ENCODE assay signal across 26 cellular contexts in genomic region chr20:46484954-46485353, GRCh38. TPM values are rescaled to one million over a fixed set of nuclear protein-coding genes. Genes with fewer than 3 reads are reported as not detected.
"Had no signal": no experiment of that assay in that cellular context is flagged by ENCODE, and none has a peak within 500 bp of the region (broad histone marks: within the 10 kb centered on the region; RNA-seq: fewer than 3 reads in every experiment).

No MANE protein-coding gene starts in this region.

- H3K4me3 Mint-ChIP-seq: activated CD4-positive, alpha-beta memory T cell treated with anti-CD3 and anti-CD28 coated beads for 36 hours; activated CD4-positive, alpha-beta T cell treated with anti-CD3 and anti-CD28 coated beads, Interleukin-2, amount 10 ng/mL, durations not matched to agents 7 days and 5 days; activated naive CD8-positive, alpha-beta T cell treated with anti-CD3 and anti-CD28 coated beads, Interleukin-2, amount 50 U/mL, for 24 hours; activated T-cell treated with anti-CD3 and anti-CD28 coated beads, Interleukin-2, amount 50 U/mL, for 4 hours; T-helper 17 cell had no signal

- H3K27ac ChIP-seq: ascending aorta, body of pancreas, cardiac muscle cell, SJSA1 had no signal

- H3K27ac Mint-ChIP-seq: activated CD4-positive, alpha-beta memory T cell treated with anti-CD3 and anti-CD28 coated beads for 36 hours; activated CD4-positive, alpha-beta T cell treated with anti-CD3 and anti-CD28 coated beads, Interleukin-2, amount 10 ng/mL, durations not matched to agents 7 days and 5 days; activated naive CD4-positive, alpha-beta T cell treated with anti-CD3 and anti-CD28 coated beads, Interleukin-2, amount 50 U/mL, for 72 hours; activated naive CD8-positive, alpha-beta T cell treated with anti-CD3 and anti-CD28 coated beads, Interleukin-2, amount 50 U/mL, for 24 hours; T-helper 17 cell had no signal

- H3K4me1 ChIP-seq: ascending aorta, body of pancreas, SJSA1 had no signal

- H3K4me1 Mint-ChIP-seq: activated naive CD8-positive, alpha-beta T cell treated with anti-CD3 and anti-CD28 coated beads, Interleukin-2, amount 50 U/mL, for 24 hours had no signal

- ATAC-seq: activated naive CD4-positive, alpha-beta T cell treated with anti-CD3 and anti-CD28 coated beads, Interleukin-2, amount 50 U/mL, for 72 hours; activated naive CD8-positive, alpha-beta T cell treated with anti-CD3 and anti-CD28 coated beads, Interleukin-2, amount 50 U/mL, for 24 hours; activated T-cell treated with anti-CD3 and anti-CD28 coated beads, Interleukin-2, amount 50 U/mL, for 4 hours; body of pancreas; T-helper 17 cell had no signal

- H3K36me3 Mint-ChIP-seq: activated CD4-positive, alpha-beta memory T cell treated with anti-CD3 and anti-CD28 coated beads for 36 hours; activated naive CD4-positive, alpha-beta T cell treated with anti-CD3 and anti-CD28 coated beads, Interleukin-2, amount 50 U/mL, for 72 hours had no signal

- H3K4me3 ChIP-seq: ascending aorta, body of pancreas, cardiac muscle cell, SJSA1 had no signal

- H3K9me3 Mint-ChIP-seq: activated CD4-positive, alpha-beta memory T cell treated with anti-CD3 and anti-CD28 coated beads for 36 hours; activated CD4-positive, alpha-beta T cell treated with anti-CD3 and anti-CD28 coated beads, Interleukin-2, amount 10 ng/mL, durations not matched to agents 7 days and 5 days; activated naive CD4-positive, alpha-beta T cell treated with anti-CD3 and anti-CD28 coated beads, Interleukin-2, amount 50 U/mL, for 72 hours; activated naive CD8-positive, alpha-beta T cell treated with anti-CD3 and anti-CD28 coated beads, Interleukin-2, amount 50 U/mL, for 24 hours; activated T-cell treated with anti-CD3 and anti-CD28 coated beads, Interleukin-2, amount 50 U/mL, for 4 hours had no signal

- H3K9me3 ChIP-seq: ascending aorta, body of pancreas, SJSA1 had no signal

- H3K36me3 ChIP-seq: ascending aorta, cardiac muscle cell, SJSA1 had no signal

- H3K27me3 ChIP-seq: ascending aorta, body of pancreas, cardiac muscle cell, SJSA1 had no signal

- DNase-seq: activated CD4-positive, alpha-beta memory T cell treated with anti-CD3 and anti-CD28 coated beads for 36 hours; activated CD4-positive, alpha-beta T cell treated with anti-CD3 and anti-CD28 coated beads, Interleukin-2, amount 10 ng/mL, durations not matched to agents 7 days and 5 days; activated CD4-positive, CD25-positive, alpha-beta regulatory T cell; activated CD8-positive, alpha-beta memory T cell treated with anti-CD3 and anti-CD28 coated beads for 24 hours; activated effector memory CD4-positive, alpha-beta T cell treated with anti-CD3 and anti-CD28 coated beads, Interleukin-2, amount 50 U/mL, for 16 hours; activated naive CD4-positive, alpha-beta T cell treated with Interleukin-2 at 50 U/mL for 16 hours; activated naive CD8-positive, alpha-beta T cell treated with anti-CD3 and anti-CD28 coated beads, Interleukin-2, amount 50 U/mL, for 24 hours; activated T-cell treated with anti-CD3 and anti-CD28 coated beads, Interleukin-2, amount 50 U/mL, for 4 hours; amniotic stem cell; body of pancreas; KG1; NCI-H1092; NCI-H1930; NCI-H2171; NCI-H226; NCI-H526; NK-92 treated with Interleukin-12 subunit alpha and Interleukin-12 subunit beta, amount 100 ng/mL, for 24 hours; OCI-M1; SHP77; T-helper 17 cell; T-helper 9 cell had no signal

RNA-seq across cellular contexts. Expression of gene ZNF334, which starts 28.4 kb away (rescaled TPM):
- total RNA-seq: ascending aorta, MCF 10A had no signal
